1 cellular context compared by ENCODE assay signal in the genomic region with DNA sequence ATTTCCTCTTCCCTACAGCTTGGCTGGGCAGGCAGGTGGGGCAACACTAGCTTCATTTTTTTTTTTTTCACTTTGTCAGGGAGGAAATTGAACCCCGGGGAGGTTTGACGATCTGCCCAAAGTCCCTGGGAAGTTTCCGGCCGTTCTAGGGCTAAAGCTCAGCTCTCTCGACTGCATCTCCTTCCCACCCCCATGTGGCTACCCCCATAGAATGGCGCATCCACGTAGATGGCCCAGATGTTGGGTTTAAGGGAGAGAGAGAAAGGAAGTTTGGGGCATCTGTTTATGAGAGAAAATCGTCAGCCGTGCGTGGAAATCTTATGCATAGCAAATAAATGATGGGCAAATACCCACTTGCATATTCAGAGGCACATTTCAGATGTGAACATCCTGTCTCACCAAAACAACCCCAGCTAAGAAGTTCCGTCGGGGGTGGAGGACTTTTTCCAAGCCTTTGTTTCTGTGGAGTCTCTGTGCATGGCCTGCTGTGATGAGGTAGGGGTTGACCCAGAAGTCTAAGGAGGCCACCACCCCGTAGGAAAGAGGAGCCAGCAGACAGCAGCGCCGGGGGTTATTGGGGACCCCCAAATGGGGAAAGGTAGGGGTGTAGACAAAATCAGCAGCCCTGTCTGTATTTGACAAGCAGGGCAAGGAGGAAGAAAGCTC.
TF ChIP-seq lines count a peak whose summit lies in the region.

No MANE protein-coding gene starts in this region.

TF ChIP-seq in HepG2, 621 proteins besides CTCF, POLR2A, EP300 and RAD21 (continued from another document):
- TF ChIP-seq, protein P1, sequence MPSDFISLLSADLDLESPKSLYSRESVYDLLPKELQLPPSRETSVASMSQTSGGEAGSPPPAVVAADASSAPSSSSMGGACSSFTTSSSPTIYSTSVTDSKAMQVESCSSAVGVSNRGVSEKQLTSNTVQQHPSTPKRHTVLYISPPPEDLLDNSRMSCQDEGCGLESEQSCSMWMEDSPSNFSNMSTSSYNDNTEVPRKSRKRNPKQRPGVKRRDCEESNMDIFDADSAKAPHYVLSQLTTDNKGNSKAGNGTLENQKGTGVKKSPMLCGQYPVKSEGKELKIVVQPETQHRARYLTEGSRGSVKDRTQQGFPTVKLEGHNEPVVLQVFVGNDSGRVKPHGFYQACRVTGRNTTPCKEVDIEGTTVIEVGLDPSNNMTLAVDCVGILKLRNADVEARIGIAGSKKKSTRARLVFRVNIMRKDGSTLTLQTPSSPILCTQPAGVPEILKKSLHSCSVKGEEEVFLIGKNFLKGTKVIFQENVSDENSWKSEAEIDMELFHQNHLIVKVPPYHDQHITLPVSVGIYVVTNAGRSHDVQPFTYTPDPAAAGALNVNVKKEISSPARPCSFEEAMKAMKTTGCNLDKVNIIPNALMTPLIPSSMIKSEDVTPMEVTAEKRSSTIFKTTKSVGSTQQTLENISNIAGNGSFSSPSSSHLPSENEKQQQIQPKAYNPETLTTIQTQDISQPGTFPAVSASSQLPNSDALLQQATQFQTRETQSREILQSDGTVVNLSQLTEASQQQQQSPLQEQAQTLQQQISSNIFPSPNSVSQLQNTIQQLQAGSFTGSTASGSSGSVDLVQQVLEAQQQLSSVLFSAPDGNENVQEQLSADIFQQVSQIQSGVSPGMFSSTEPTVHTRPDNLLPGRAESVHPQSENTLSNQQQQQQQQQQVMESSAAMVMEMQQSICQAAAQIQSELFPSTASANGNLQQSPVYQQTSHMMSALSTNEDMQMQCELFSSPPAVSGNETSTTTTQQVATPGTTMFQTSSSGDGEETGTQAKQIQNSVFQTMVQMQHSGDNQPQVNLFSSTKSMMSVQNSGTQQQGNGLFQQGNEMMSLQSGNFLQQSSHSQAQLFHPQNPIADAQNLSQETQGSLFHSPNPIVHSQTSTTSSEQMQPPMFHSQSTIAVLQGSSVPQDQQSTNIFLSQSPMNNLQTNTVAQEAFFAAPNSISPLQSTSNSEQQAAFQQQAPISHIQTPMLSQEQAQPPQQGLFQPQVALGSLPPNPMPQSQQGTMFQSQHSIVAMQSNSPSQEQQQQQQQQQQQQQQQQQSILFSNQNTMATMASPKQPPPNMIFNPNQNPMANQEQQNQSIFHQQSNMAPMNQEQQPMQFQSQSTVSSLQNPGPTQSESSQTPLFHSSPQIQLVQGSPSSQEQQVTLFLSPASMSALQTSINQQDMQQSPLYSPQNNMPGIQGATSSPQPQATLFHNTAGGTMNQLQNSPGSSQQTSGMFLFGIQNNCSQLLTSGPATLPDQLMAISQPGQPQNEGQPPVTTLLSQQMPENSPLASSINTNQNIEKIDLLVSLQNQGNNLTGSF (CRISPR knock-in tag; IDR thresholded peaks at IDR 0.05): no peak
- no peak for TF ChIP-seq THAP11 (CRISPR knock-in tag; IDR thresholded peaks at IDR 0.05)
- TF ChIP-seq HMG20B (CRISPR knock-in tag; conservative IDR thresholded peaks at IDR 0.05): no peak
- TF ChIP-seq ZNF383 (CRISPR knock-in tag; IDR thresholded peaks at IDR 0.05; ENCODE audit: borderline replicate concordance): no peak
- TF ChIP-seq, protein P2, sequence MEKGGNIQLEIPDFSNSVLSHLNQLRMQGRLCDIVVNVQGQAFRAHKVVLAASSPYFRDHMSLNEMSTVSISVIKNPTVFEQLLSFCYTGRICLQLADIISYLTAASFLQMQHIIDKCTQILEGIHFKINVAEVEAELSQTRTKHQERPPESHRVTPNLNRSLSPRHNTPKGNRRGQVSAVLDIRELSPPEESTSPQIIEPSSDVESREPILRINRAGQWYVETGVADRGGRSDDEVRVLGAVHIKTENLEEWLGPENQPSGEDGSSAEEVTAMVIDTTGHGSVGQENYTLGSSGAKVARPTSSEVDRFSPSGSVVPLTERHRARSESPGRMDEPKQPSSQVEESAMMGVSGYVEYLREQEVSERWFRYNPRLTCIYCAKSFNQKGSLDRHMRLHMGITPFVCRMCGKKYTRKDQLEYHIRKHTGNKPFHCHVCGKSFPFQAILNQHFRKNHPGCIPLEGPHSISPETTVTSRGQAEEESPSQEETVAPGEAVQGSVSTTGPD (CRISPR knock-in tag; IDR thresholded peaks at IDR 0.05): no peak
- TF ChIP-seq ZNF883 (CRISPR knock-in tag; IDR thresholded peaks at IDR 0.05; ENCODE audit: not compliant biosample characterization): no peak
- TF ChIP-seq, protein P3, sequence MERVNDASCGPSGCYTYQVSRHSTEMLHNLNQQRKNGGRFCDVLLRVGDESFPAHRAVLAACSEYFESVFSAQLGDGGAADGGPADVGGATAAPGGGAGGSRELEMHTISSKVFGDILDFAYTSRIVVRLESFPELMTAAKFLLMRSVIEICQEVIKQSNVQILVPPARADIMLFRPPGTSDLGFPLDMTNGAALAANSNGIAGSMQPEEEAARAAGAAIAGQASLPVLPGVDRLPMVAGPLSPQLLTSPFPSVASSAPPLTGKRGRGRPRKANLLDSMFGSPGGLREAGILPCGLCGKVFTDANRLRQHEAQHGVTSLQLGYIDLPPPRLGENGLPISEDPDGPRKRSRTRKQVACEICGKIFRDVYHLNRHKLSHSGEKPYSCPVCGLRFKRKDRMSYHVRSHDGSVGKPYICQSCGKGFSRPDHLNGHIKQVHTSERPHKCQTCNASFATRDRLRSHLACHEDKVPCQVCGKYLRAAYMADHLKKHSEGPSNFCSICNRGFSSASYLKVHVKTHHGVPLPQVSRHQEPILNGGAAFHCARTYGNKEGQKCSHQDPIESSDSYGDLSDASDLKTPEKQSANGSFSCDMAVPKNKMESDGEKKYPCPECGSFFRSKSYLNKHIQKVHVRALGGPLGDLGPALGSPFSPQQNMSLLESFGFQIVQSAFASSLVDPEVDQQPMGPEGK (CRISPR knock-in tag; IDR thresholded peaks at IDR 0.05): no peak
- TF ChIP-seq SNAPC2 (CRISPR knock-in tag; IDR thresholded peaks at IDR 0.05): no peak
- TF ChIP-seq ZNF235 (CRISPR knock-in tag; IDR thresholded peaks at IDR 0.05; ENCODE audit: borderline replicate concordance): no peak
- no peak for TF ChIP-seq EZH2 (conservative IDR thresholded peaks at IDR 0.05; ENCODE audit: low read depth, low read length)
